ENCODE assay signal across 10 cellular contexts in the genomic region with DNA sequence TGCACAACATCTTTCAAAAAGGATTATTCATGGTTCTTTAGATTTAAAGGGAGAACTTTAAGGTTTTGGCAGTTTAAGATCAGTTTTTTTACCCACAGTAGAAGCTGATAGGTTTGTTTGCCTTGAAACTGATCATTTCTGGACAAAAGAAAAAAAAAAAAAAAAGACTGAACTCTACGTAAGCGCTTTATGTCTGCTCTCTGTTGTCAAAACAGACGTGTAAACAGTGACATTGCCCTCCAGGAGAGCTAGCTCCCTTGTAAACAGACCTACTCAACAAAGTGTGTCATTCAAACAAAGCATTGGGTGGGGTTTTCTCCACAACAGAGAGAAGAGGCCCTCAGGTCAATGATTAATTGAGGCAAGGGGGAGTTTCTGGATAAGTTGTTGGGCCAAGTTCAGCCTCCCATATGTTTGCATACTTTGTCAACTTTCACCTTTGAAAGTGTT.
A peak's percentile ranks its signal among the peaks of the same experiment; 100 is the strongest.
DNase-seq lines count a peak whose midpoint lies in the region; ATAC-seq and TF ChIP-seq lines count a peak whose summit lies in the region.
"Had no signal": no experiment of that assay in that cellular context is flagged by ENCODE, and none has a peak within 500 bp of the region (broad histone marks: within the 10 kb centered on the region; RNA-seq: fewer than 3 reads in every experiment).

No MANE protein-coding gene starts in this region.

- intact Hi-C loops in PC-9 (cut with micrococcal nuclease; ENCODE audit: unreplicated experiment) (no loop called here), posterior cingulate gyrus (cut with DNase I) (no loop called here)

- no peaks in the 10 kb centered on the region for H3K9me2 ChIP-seq in PC-9 (ENCODE audit: insufficient read depth)

- no peak for ATAC-seq in HG03045 (IDR thresholded peaks at IDR 0.05; ENCODE audit: unreplicated experiment)
- ATAC-seq in activated naive CD8-positive, alpha-beta T cell treated with anti-CD3 and anti-CD28 coated beads, Interleukin-2, amount 50 U/mL, for 24 hours = no peak
- no peak for ATAC-seq in activated CD4-positive, CD25-positive, alpha-beta regulatory T cell treated with anti-CD3 and anti-CD28 coated beads, Interleukin-2, amount 50 U/mL, for 24 hours

- H3K27me3 Mint-ChIP-seq in activated naive CD8-positive, alpha-beta T cell treated with anti-CD3 and anti-CD28 coated beads, Interleukin-2, amount 50 U/mL, for 24 hours = no peaks in the 10 kb centered on the region

- no peak overlapping the region for H3K4me3 Mint-ChIP-seq in activated naive CD8-positive, alpha-beta T cell treated with anti-CD3 and anti-CD28 coated beads, Interleukin-2, amount 50 U/mL, for 24 hours

- H3K9me3 Mint-ChIP-seq in activated naive CD8-positive, alpha-beta T cell treated with anti-CD3 and anti-CD28 coated beads, Interleukin-2, amount 50 U/mL, for 24 hours = no peaks in the 10 kb centered on the region

- H3K27ac ChIP-seq in KMS-11 = no peak overlapping the region; the same call in 1 of the 2 replicates
- H3K27ac ChIP-seq in PC-9 = peak overlapping the region; percentile 57

- DNase-seq in DMS 273 (lab: John Stamatoyannopoulos, UW; ENCODE audit: unreplicated experiment) = peak; percentile 72
- DNase-seq in PC-9 = peak; percentile 28 to 94
- DNase-seq in kidney glomerular epithelial cell (lab: John Stamatoyannopoulos, UW) = peak; percentile 85
- DNase-seq in posterior cingulate gyrus = no peak
- no peak for DNase-seq in activated naive CD8-positive, alpha-beta T cell treated with anti-CD3 and anti-CD28 coated beads, Interleukin-2, amount 50 U/mL, for 24 hours
- DNase-seq: activated naive CD4-positive, alpha-beta T cell; effector CD4-positive, alpha-beta T cell had no signal

- no peaks in the 10 kb centered on the region for H3K9me3 ChIP-seq in PC-9 (ENCODE audit: insufficient read depth, low read depth)

- H3K79me2 ChIP-seq in KMS-11 (ENCODE audit: insufficient read depth, low read depth) = no peaks in the 10 kb centered on the region
- no peaks in the 10 kb centered on the region for H3K79me2 ChIP-seq in PC-9 (ENCODE audit: low read depth)

- H3K36me3 Mint-ChIP-seq in activated naive CD8-positive, alpha-beta T cell treated with anti-CD3 and anti-CD28 coated beads, Interleukin-2, amount 50 U/mL, for 24 hours (ENCODE audit: low read depth) = no peaks in the 10 kb centered on the region

- no peaks in the 10 kb centered on the region for H3K27me3 ChIP-seq in KMS-11 (ENCODE audit: insufficient read depth, low read depth)
- no peaks in the 10 kb centered on the region for H3K27me3 ChIP-seq in PC-9 (ENCODE audit: insufficient read depth, low read depth)

- no peak for TF ChIP-seq CTCF in KMS-11 (conservative IDR thresholded peaks at IDR 0.05; ENCODE audit: low read depth, low read length)
- TF ChIP-seq CTCF in PC-9 (conservative IDR thresholded peaks at IDR 0.05) = no peak

- CTCF ChIA-PET in PC-9 (lab: Charles Lee) = no interaction called here

- H3K36me3 ChIP-seq in KMS-11 (ENCODE audit: insufficient read depth) = no peaks in the 10 kb centered on the region
- H3K36me3 ChIP-seq in PC-9 (ENCODE audit: low read depth) = no peaks in the 10 kb centered on the region

- H3K4me2 ChIP-seq in KMS-11 (peak overlapping the region; percentile 8; the same call in 1 of the 2 replicates), PC-9 (peak overlapping the region; percentile 58)

- H3K4me1 ChIP-seq in KMS-11 (ENCODE audit: low read depth, poor library complexity, severe bottlenecking) (no peaks in the 10 kb centered on the region), PC-9 (replicated peaks; ENCODE audit: insufficient read depth) (peaks cover 11% of the 10 kb centered on the region)

- no TSS peak for BruUV-seq in PC-9 (replicated peaks; lab: Mats Ljungman, UMichigan)

- H2AFZ ChIP-seq in KMS-11 (ENCODE audit: low read depth) (no peak overlapping the region), PC-9 (peak overlapping the region; percentile 66; the same call in 1 of the 2 replicates)

- H3F3A ChIP-seq in PC-9 (ENCODE audit: insufficient read depth, low read depth) = 0 out of 2 replicates have a peak, but pooled peaks cover 5% of the 10 kb centered on the region

- H4K20me1 ChIP-seq in KMS-11 (ENCODE audit: insufficient read depth) = no peaks in the 10 kb centered on the region
- H4K20me1 ChIP-seq in PC-9 (ENCODE audit: insufficient read depth) = no peaks in the 10 kb centered on the region

- no peak overlapping the region for H3K27ac Mint-ChIP-seq in activated naive CD8-positive, alpha-beta T cell treated with anti-CD3 and anti-CD28 coated beads, Interleukin-2, amount 50 U/mL, for 24 hours

- POLR2A ChIA-PET in PC-9 (lab: Charles Lee; ENCODE audit: unreplicated experiment) = no interaction called here

- no peak overlapping the region for H3K4me3 ChIP-seq in KMS-11 (IDR thresholded peaks at IDR 0.05; ENCODE audit: insufficient read depth, low read depth, low read length)
- H3K4me3 ChIP-seq in PC-9 = no peak overlapping the region; the same call in 1 of the 2 replicates

- H3K9ac ChIP-seq in KMS-11 = no peak overlapping the region

- no peaks in the 10 kb centered on the region for H3K4me1 Mint-ChIP-seq in activated naive CD8-positive, alpha-beta T cell treated with anti-CD3 and anti-CD28 coated beads, Interleukin-2, amount 50 U/mL, for 24 hours

Comparison
In these comparisons a context has a peak if more than half of its experiments do, and no peak if none do; other contexts are left out.
1. DNase-seq: peak in DMS 273 (single experiment), PC-9 (2 of 2) and kidney glomerular epithelial cell (single experiment); none in posterior cingulate gyrus (0 of 10) and activated naive CD8-positive, alpha-beta T cell treated with anti-CD3 and anti-CD28 coated beads, Interleukin-2, amount 50 U/mL, for 24 hours (single experiment).